8 cellular contexts compared by ENCODE assay signal in genomic region chr19:51097166-51097736, GRCh38. TPM values are rescaled to one million over a fixed set of nuclear protein-coding genes. Genes with fewer than 3 reads are reported as not detected.
DNase-seq lines count a peak whose midpoint lies in the region; ATAC-seq and TF ChIP-seq lines count a peak whose summit lies in the region.

No MANE protein-coding gene starts in this region.

- H3K27me3 ChIP-seq in mammary epithelial cell (ENCODE audit: insufficient read depth, low read length): no peaks in the 10 kb centered on the region
- no peaks in the 10 kb centered on the region for H3K27me3 ChIP-seq in kidney epithelial cell (ENCODE audit: control insufficient read depth, insufficient read depth, low read length)

- CTCF ChIA-PET in mammary epithelial cell (lab: Charles Lee; ENCODE audit: low non-redundant PET): interaction anchor here (1.0 kb wide), 1 partner anchor 76 kb away, joined by 11 read pairs; no protein-coding TSS in a partner anchor

- peaks cover 26% of the 10 kb centered on the region for H3K79me2 ChIP-seq in mammary epithelial cell (ENCODE audit: insufficient read depth, low read length)

- no peak overlapping the region for H3K27ac ChIP-seq in mammary epithelial cell (ENCODE audit: insufficient read depth, low read depth, low read length)

- ATAC-seq in HG02763 (IDR thresholded peaks at IDR 0.05; ENCODE audit: unreplicated experiment) (no peak), GM19455 (IDR thresholded peaks at IDR 0.05; ENCODE audit: unreplicated experiment) (no peak)

- intact Hi-C loops in mammary epithelial cell (cut with micrococcal nuclease): loop anchor here (1.0 to 5.0 kb wide), 4 partner anchors 76 to 375 kb away; partner anchors contain the start of gene CLEC11A

- in situ Hi-C loops in mammary epithelial cell (cut with MboI; ENCODE audit: low sequenced_read_pairs in 2 of 2): loop anchor here (5.0 to 10.0 kb wide), 3 partner anchors 75 to 172 kb away; partner anchors contain the start of gene KLK10 (in 1 of the 2)

- peaks cover 13% of the 10 kb centered on the region for H3K4me1 ChIP-seq in mammary epithelial cell (ENCODE audit: insufficient read depth, low read length)

- H3K36me3 ChIP-seq in mammary epithelial cell (ENCODE audit: insufficient read depth, low read length): peaks cover 1% of the 10 kb centered on the region
- H3K36me3 ChIP-seq in kidney epithelial cell (ENCODE audit: control insufficient read depth, insufficient read depth, low read length): peaks cover 2% of the 10 kb centered on the region

- peak overlapping the region; percentile 15 for H2AFZ ChIP-seq in mammary epithelial cell (ENCODE audit: low read depth, low read length)

- no TSS peak for BruUV-seq in mammary epithelial cell (replicated peaks; lab: Mats Ljungman, UMichigan)

- H3K4me3 ChIP-seq in WI38 (ENCODE audit: low read depth, low read length) (no peak overlapping the region), mammary epithelial cell (replicated peaks in 1 of 3; ENCODE audit: insufficient read depth in 1 of 3, low read depth in 2 of 3, low read length in 3 of 3) (no peak overlapping the region), kidney epithelial cell (ENCODE audit: low read depth, low read length) (no peak overlapping the region)

- H3K9ac ChIP-seq in mammary epithelial cell (ENCODE audit: insufficient read depth, low read length): peak overlapping the region; percentile 4

- H3K9me3 ChIP-seq in mammary epithelial cell (replicated peaks; ENCODE audit: insufficient read depth, low read length): no peaks in the 10 kb centered on the region

- 0% methylated on average over 3 of the region's 8 CpGs for WGBS in mammary epithelial cell (ENCODE audit: low coverage, missing lambda C conversion rate)

- peak; percentile 27 for DNase-seq in GM04504 (ENCODE audit: low read depth)
- DNase-seq in NAMALWA (ENCODE audit: low spot score): peak; percentile 61
- peak; percentile 93 for DNase-seq in mammary epithelial cell
- no peak for DNase-seq in kidney epithelial cell (ENCODE audit: low read depth)
- DNase-seq in stimulated activated CD4-positive, alpha-beta T cell treated with anti-CD3 and anti-CD28 coated beads, Interleukin-2, amount 100 ng/mL, for 48 hours: peak; percentile 75 to 80

- dilution Hi-C loops in mammary epithelial cell (cut with HindIII; ENCODE audit: low sequenced_read_pairs): no loop called here

- peak; percentile 62 for TF ChIP-seq CTCF in WI38 (IDR thresholded peaks at IDR 0.05; ENCODE audit: low read depth, low read length)
- TF ChIP-seq CTCF in mammary epithelial cell (conservative IDR thresholded peaks at IDR 0.05 in 1 of 2, IDR thresholded peaks at IDR 0.05 in 1 of 2; ENCODE audit: extremely low read depth in 1 of 2, insufficient read depth in 1 of 2, low read depth in 1 of 2, low read length in 2 of 2): peak; percentile 67 to 75
- peak; percentile 74 for TF ChIP-seq CTCF in kidney epithelial cell (IDR thresholded peaks at IDR 0.05; ENCODE audit: insufficient read depth, low read length, poor library complexity, severe bottlenecking)

- H4K20me1 ChIP-seq in mammary epithelial cell (ENCODE audit: insufficient read depth, low read length): no peaks in the 10 kb centered on the region

- H3K4me2 ChIP-seq in mammary epithelial cell (ENCODE audit: insufficient read depth, low read depth, low read length): peak overlapping the region; percentile 52

RNA-seq across cellular contexts. Expression of gene CTU1, which starts 11.0 kb away (rescaled TPM):
- total RNA-seq in mammary epithelial cell (10 to 100 TPM in 1 of 2 donors, 1 to 10 TPM in 1; 5.5 to 10.2 TPM), kidney epithelial cell (19.1 and 23.6 TPM in 2 replicates)
- 4.3 TPM for polyA plus RNA-seq in mammary epithelial cell
- polyA minus RNA-seq in mammary epithelial cell: 2.4 TPM

RNA-seq across cellular contexts. Expression of gene KLK14, which starts 14.6 kb away (rescaled TPM):
- under 1 TPM; 0.50 to 0.80 TPM for total RNA-seq in mammary epithelial cell
- 0.65 TPM for polyA plus RNA-seq in mammary epithelial cell
- polyA minus RNA-seq in mammary epithelial cell: not detected
- not detected in 2 replicates for total RNA-seq in kidney epithelial cell

RNA-seq across cellular contexts. Expression of gene SIGLEC9, which starts 27.5 kb away (rescaled TPM):
- not detected for total RNA-seq in mammary epithelial cell
- not detected for polyA plus RNA-seq in mammary epithelial cell
- polyA minus RNA-seq in mammary epithelial cell: not detected
- total RNA-seq in kidney epithelial cell: 0.13 and 0.14 TPM in 2 replicates

RNA-seq across cellular contexts. Expression of gene KLK13, which starts 32.4 kb away (rescaled TPM):
- total RNA-seq in mammary epithelial cell (under 1 TPM; 0.28 to 0.83 TPM), kidney epithelial cell (0.08 and 0.21 TPM in 2 replicates)
- polyA plus RNA-seq in mammary epithelial cell: 0.62 TPM
- not detected for polyA minus RNA-seq in mammary epithelial cell

RNA-seq across cellular contexts. Expression of gene SIGLEC7, which starts 44.9 kb away (rescaled TPM):
- total RNA-seq in mammary epithelial cell: not detected
- polyA plus RNA-seq in mammary epithelial cell: not detected
- not detected for polyA minus RNA-seq in mammary epithelial cell
- total RNA-seq in kidney epithelial cell: not detected in 2 replicates
